Comparison of ENCODE assay signal across 37 cellular contexts in the genomic region with DNA sequence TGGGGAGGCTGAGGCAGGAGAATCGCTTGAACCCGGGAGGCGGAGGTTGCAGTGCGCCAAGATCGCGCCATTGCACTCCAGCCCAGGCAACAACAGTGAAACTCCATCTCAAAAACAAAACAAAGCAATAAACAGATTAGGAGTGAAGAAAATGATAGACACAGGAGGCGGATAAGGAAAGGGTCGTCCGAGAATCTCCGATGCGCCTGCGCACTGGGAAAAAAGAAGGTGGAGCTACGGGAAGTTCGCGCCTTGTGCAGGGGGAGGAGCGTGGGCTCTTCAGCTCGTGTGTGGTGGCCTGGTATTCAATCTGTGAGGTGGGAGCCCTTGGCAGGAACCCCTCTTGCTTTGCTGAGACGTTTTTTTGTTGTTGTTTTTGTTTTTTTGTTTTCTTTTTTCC. TPM values are rescaled to one million over a fixed set of nuclear protein-coding genes. Genes with fewer than 3 reads are reported as not detected.
"Had no signal": no experiment of that assay in that cellular context is flagged by ENCODE, and none has a peak within 500 bp of the region (broad histone marks: within the 10 kb centered on the region; RNA-seq: fewer than 3 reads in every experiment).

No MANE protein-coding gene starts in this region.

- H3K4me3 Mint-ChIP-seq: activated CD4-positive, alpha-beta memory T cell treated with anti-CD3 and anti-CD28 coated beads, Interleukin-2, amount 10 ng/mL, durations not matched to agents 7 days and 5 days; activated T-cell treated with anti-CD3 and anti-CD28 coated beads, Interleukin-2, amount 50 U/mL, for 72 hours; activated T-helper 17 cell treated with anti-CD3 and anti-CD28 coated beads, Interleukin-2, amount 50 U/mL, for 72 hours; brain; T-cell had no signal

- FAIRE-seq: bronchial epithelial cell had no signal

- ATAC-seq: activated naive CD4-positive, alpha-beta T cell treated with anti-CD3 and anti-CD28 coated beads, Interleukin-2, amount 50 U/mL, for 72 hours; activated T-cell treated with anti-CD3 and anti-CD28 coated beads, Interleukin-2, amount 50 U/mL, for 72 hours; activated T-helper 17 cell treated with anti-CD3 and anti-CD28 coated beads, Interleukin-2, amount 50 U/mL, for 72 hours; T-cell had no signal

- H3K36me3 ChIP-seq: adrenal gland, Peyer's patch had no signal

- DNase-seq: activated CD4-positive, alpha-beta memory T cell treated with anti-CD3 and anti-CD28 coated beads, Interleukin-2, amount 10 ng/mL, durations not matched to agents 7 days and 5 days; activated CD4-positive, alpha-beta T cell treated with anti-CD3 and anti-CD28 coated beads for 1 hour; activated CD4-positive, alpha-beta T cell treated with anti-CD3 and anti-CD28 coated beads for 48 hours; activated CD4-positive, CD25-positive, alpha-beta regulatory T cell; activated CD8-positive, alpha-beta memory T cell treated with anti-CD3 and anti-CD28 coated beads for 24 hours; activated effector memory CD4-positive, alpha-beta T cell treated with anti-CD3 and anti-CD28 coated beads, Interleukin-2, amount 50 U/mL, for 16 hours; activated naive CD4-positive, alpha-beta T cell; activated T-cell treated with anti-CD3 and anti-CD28 coated beads, Interleukin-2, amount 50 U/mL, for 1 hour; activated T-cell treated with anti-CD3 and anti-CD28 coated beads, Interleukin-2, amount 50 U/mL, for 72 hours; adrenal gland; anterior cingulate cortex; caudate nucleus; cerebellar nuclear complex; MM.1S; MV-4-11; NCI-H1092; NCI-H1436 treated with DMSO at 0.1 percent for 48 hours; NCI-H1694 treated with DMSO at 0.1 percent for 48 hours; NCI-H2029; NCI-H345; NCI-H524 treated with DMSO at 0.1 percent for 48 hours; NCI-H748 treated with DMSO at 0.1 percent for 48 hours; NK-92 treated with Interleukin-12 subunit alpha and Interleukin-12 subunit beta, amount 100 ng/mL, for 24 hours; PC-3; Peyer's patch; RPMI8226; SIG-M5; T-cell; T-helper 2 cell; T-helper 9 cell had no signal

- H3K36me3 Mint-ChIP-seq: activated naive CD4-positive, alpha-beta T cell treated with anti-CD3 and anti-CD28 coated beads, Interleukin-2, amount 50 U/mL, for 72 hours; brain; T-cell had no signal

- H3K9me3 ChIP-seq: adrenal gland, Peyer's patch had no signal

- H3K27me3 ChIP-seq: adrenal gland, Peyer's patch had no signal

- H3K4me1 Mint-ChIP-seq: activated T-helper 17 cell treated with anti-CD3 and anti-CD28 coated beads, Interleukin-2, amount 50 U/mL, for 72 hours had no signal

- H3K9me3 Mint-ChIP-seq: activated CD4-positive, alpha-beta memory T cell treated with anti-CD3 and anti-CD28 coated beads, Interleukin-2, amount 10 ng/mL, durations not matched to agents 7 days and 5 days; activated naive CD4-positive, alpha-beta T cell treated with anti-CD3 and anti-CD28 coated beads, Interleukin-2, amount 50 U/mL, for 72 hours; activated T-cell treated with anti-CD3 and anti-CD28 coated beads, Interleukin-2, amount 50 U/mL, for 72 hours; activated T-helper 17 cell treated with anti-CD3 and anti-CD28 coated beads, Interleukin-2, amount 50 U/mL, for 72 hours; brain; T-cell had no signal

- H3K27ac ChIP-seq: adrenal gland, Peyer's patch, VCaP had no signal

- H3K4me3 ChIP-seq: adrenal gland, Peyer's patch had no signal

- H3K27ac Mint-ChIP-seq: activated CD4-positive, alpha-beta memory T cell treated with anti-CD3 and anti-CD28 coated beads, Interleukin-2, amount 10 ng/mL, durations not matched to agents 7 days and 5 days; activated naive CD4-positive, alpha-beta T cell treated with anti-CD3 and anti-CD28 coated beads, Interleukin-2, amount 50 U/mL, for 72 hours; activated T-cell treated with anti-CD3 and anti-CD28 coated beads, Interleukin-2, amount 50 U/mL, for 72 hours; activated T-helper 17 cell treated with anti-CD3 and anti-CD28 coated beads, Interleukin-2, amount 50 U/mL, for 72 hours; brain; T-cell had no signal

RNA-seq across cellular contexts. Expression of a gene that starts 47.3 kb away (rescaled TPM):
- total RNA-seq: activated CD4-positive, alpha-beta memory T cell treated with anti-CD3 and anti-CD28 coated beads, Interleukin-2, amount 10 ng/mL, durations not matched to agents 7 days and 5 days; activated T-helper 17 cell treated with anti-CD3 and anti-CD28 coated beads, Interleukin-2, amount 50 U/mL, for 72 hours; bronchial epithelial cell; LHCN-M2; NCI-H460; T-cell had no signal
